8 cellular contexts compared by ENCODE assay signal in genomic region chr9:18255158-18255629, GRCh38.
DNase-seq lines count a peak whose midpoint lies in the region; ATAC-seq and TF ChIP-seq lines count a peak whose summit lies in the region.

No MANE protein-coding gene starts in this region.

- H3K4me3 ChIP-seq in stomach: no peak overlapping the region

- TF ChIP-seq POLR2A in stomach (IDR thresholded peaks at IDR 0.05): no peak

- TF ChIP-seq EP300 in stomach (IDR thresholded peaks at IDR 0.05): no peak

- H3K27ac ChIP-seq in stomach: no peak overlapping the region

- no peaks in the 10 kb centered on the region for H3K36me3 ChIP-seq in stomach

- peaks cover 0 to 15% (median 0%) of the 10 kb centered on the region in 4 donors for H3K4me1 ChIP-seq in stomach

- no peak overlapping the region for H3K27ac Mint-ChIP-seq in activated T-cell treated with anti-CD3 and anti-CD28 coated beads, Interleukin-2, amount 50 U/mL, for 24 hours
- H3K27ac Mint-ChIP-seq in neural crest cell (ENCODE audit: unreplicated experiment): no peak overlapping the region

- no peaks in the 10 kb centered on the region for H3K27me3 ChIP-seq in stomach

- H3K36me3 Mint-ChIP-seq in activated T-cell treated with anti-CD3 and anti-CD28 coated beads, Interleukin-2, amount 50 U/mL, for 24 hours (ENCODE audit: low read depth): no peaks in the 10 kb centered on the region
- no peaks in the 10 kb centered on the region for H3K36me3 Mint-ChIP-seq in neural crest cell (ENCODE audit: low read depth)

- intact Hi-C loops in stomach (cut with DNase I; ENCODE audit: low total_unique reads): loop anchor here (10.0 kb wide), 2 partner anchors 180 to 560 kb away; no protein-coding TSS in a partner anchor

- 0 to 1% (median 1%) methylated on average over 9 of the region's 9 CpGs for WGBS in stomach, 5 donors

- ATAC-seq in GM21529 (IDR thresholded peaks at IDR 0.05; ENCODE audit: unreplicated experiment): peak; percentile 95

- H3K4me1 Mint-ChIP-seq in activated T-cell treated with anti-CD3 and anti-CD28 coated beads, Interleukin-2, amount 50 U/mL, for 24 hours (ENCODE audit: low read depth): peaks cover 1% of the 10 kb centered on the region
- peaks cover 6% of the 10 kb centered on the region for H3K4me1 Mint-ChIP-seq in neural crest cell

- H3K27me3 Mint-ChIP-seq in activated T-cell treated with anti-CD3 and anti-CD28 coated beads, Interleukin-2, amount 50 U/mL, for 24 hours: peaks cover 7% of the 10 kb centered on the region
- H3K27me3 Mint-ChIP-seq in neural crest cell (ENCODE audit: low read depth): no peaks in the 10 kb centered on the region

- DNase-seq in DMS79 (lab: John Stamatoyannopoulos, UW): peak; percentile 31
- peak; percentile 24 for DNase-seq in HuH-7 (ENCODE audit: low spot score)
- DNase-seq in OCI-M1 (lab: John Stamatoyannopoulos, UW): peak; percentile 69
- DNase-seq in activated T-cell treated with anti-CD3 and anti-CD28 coated beads, Interleukin-2, amount 50 U/mL, for 24 hours: peak; percentile 72
- DNase-seq in fibroblast of peridontal ligament (ENCODE audit: extremely low read depth): peak; percentile 95
- peak; percentile 90 for DNase-seq in neural crest cell (ENCODE audit: low read depth, low spot score)
- peak; percentile 83 for DNase-seq in stomach

- no peaks in the 10 kb centered on the region for H3K9me3 ChIP-seq in stomach

- no peaks in the 10 kb centered on the region for H3K9me3 Mint-ChIP-seq in activated T-cell treated with anti-CD3 and anti-CD28 coated beads, Interleukin-2, amount 50 U/mL, for 24 hours
- no peaks in the 10 kb centered on the region for H3K9me3 Mint-ChIP-seq in neural crest cell

- TF ChIP-seq CTCF in neural crest cell (conservative IDR thresholded peaks at IDR 0.05): peak; percentile 97
- peak in 6 of 7 experiments; percentile 35 to 97 (median 94) for TF ChIP-seq CTCF in stomach (IDR thresholded peaks at IDR 0.05)

- no peak overlapping the region for H3K4me3 Mint-ChIP-seq in activated T-cell treated with anti-CD3 and anti-CD28 coated beads, Interleukin-2, amount 50 U/mL, for 24 hours
- H3K4me3 Mint-ChIP-seq in neural crest cell: no peak overlapping the region

Comparison
In these comparisons a context has a peak if more than half of its experiments do, and no peak if none do; other contexts are left out.
1. DNase-seq: peak in every context shown above with its lines; median percentile 95 in fibroblast of peridontal ligament; 90 in neural crest cell; 83 in stomach; 72 in activated T-cell treated with anti-CD3 and anti-CD28 coated beads, Interleukin-2, amount 50 U/mL, for 24 hours; 69 in OCI-M1; 31 in DMS79; 24 in HuH-7.